11 cellular contexts compared by ENCODE assay signal in the genomic region with DNA sequence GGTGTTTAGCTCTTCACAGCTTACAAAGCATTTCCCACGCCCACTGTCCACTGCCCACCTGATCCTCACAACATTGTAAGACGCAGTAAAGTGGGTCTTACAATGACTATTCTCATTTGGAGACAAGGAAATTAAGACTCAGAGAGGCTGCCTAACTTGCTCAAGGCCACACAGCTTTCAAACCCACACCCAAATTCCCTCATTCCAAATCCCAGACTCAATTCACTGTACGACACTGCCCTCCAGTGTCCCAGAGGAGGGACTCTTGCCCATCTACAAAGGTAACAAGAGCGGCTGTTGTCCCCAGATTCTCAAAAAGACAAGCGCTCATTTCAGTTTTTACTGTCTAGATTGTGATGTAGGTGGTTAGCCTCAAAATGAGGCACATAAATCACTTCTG.
DNase-seq lines count a peak whose midpoint lies in the region; ATAC-seq and TF ChIP-seq lines count a peak whose summit lies in the region.
"Had no signal": no experiment of that assay in that cellular context is flagged by ENCODE, and none has a peak within 500 bp of the region (broad histone marks: within the 10 kb centered on the region; RNA-seq: fewer than 3 reads in every experiment).

No MANE protein-coding gene starts in this region.

- H3K36me3 Mint-ChIP-seq in CD14-positive monocyte, result no peaks in the 10 kb centered on the region
- no peaks in the 10 kb centered on the region for H3K36me3 Mint-ChIP-seq in activated naive CD4-positive, alpha-beta T cell treated with anti-CD3 and anti-CD28 coated beads for 36 hours (ENCODE audit: low read depth)

- TF ChIP-seq CTCF in CD14-positive monocyte (IDR thresholded peaks at IDR 0.05) (peak; percentile 23), HL-60 (IDR thresholded peaks at IDR 0.05; ENCODE audit: insufficient read depth, low read length) (peak; percentile 10), kidney epithelial cell (IDR thresholded peaks at IDR 0.05; ENCODE audit: insufficient read depth, low read length, poor library complexity, severe bottlenecking) (peak; percentile 14), tibial artery (IDR thresholded peaks at IDR 0.05) (no peak)

- no peak overlapping the region for H3K27ac Mint-ChIP-seq in CD14-positive monocyte
- H3K27ac Mint-ChIP-seq in activated naive CD4-positive, alpha-beta T cell treated with anti-CD3 and anti-CD28 coated beads for 36 hours, result no peak overlapping the region

- H3K4me1 Mint-ChIP-seq in CD14-positive monocyte, result peaks cover 12% of the 10 kb centered on the region
- H3K4me1 Mint-ChIP-seq in activated naive CD4-positive, alpha-beta T cell treated with anti-CD3 and anti-CD28 coated beads for 36 hours (ENCODE audit: low read depth), result no peaks in the 10 kb centered on the region

- intact Hi-C loops in CD14-positive monocyte (cut with micrococcal nuclease) (no loop called here), tibial artery (cut with DNase I; ENCODE audit: low total_unique reads) (no loop called here)
- intact Hi-C loops in activated naive CD4-positive, alpha-beta T cell treated with anti-CD3 and anti-CD28 coated beads for 36 hours (cut with micrococcal nuclease), result no loop called here

- ATAC-seq in GM19452 (IDR thresholded peaks at IDR 0.05; ENCODE audit: unreplicated experiment), result no peak
- ATAC-seq: GM12878, Right ventricle myocardium inferior had no signal

- no peaks in the 10 kb centered on the region for H3K9me3 Mint-ChIP-seq in CD14-positive monocyte
- H3K9me3 Mint-ChIP-seq in activated naive CD4-positive, alpha-beta T cell treated with anti-CD3 and anti-CD28 coated beads for 36 hours, result no peaks in the 10 kb centered on the region

- H3K4me3 Mint-ChIP-seq in CD14-positive monocyte, result no peak overlapping the region
- H3K4me3 Mint-ChIP-seq in activated naive CD4-positive, alpha-beta T cell treated with anti-CD3 and anti-CD28 coated beads for 36 hours, result no peak overlapping the region

- CTCF ChIA-PET in activated naive CD4-positive, alpha-beta T cell treated with anti-CD3 and anti-CD28 coated beads for 36 hours (lab: Charles Lee), result no interaction called here

- no peak for DNase-seq in CD14-positive monocyte (ENCODE audit: low spot score)
- DNase-seq in HL-60 (ENCODE audit: low read depth in 1 of 2, low spot score in 1 of 2), result peak; percentile 16 to 26
- DNase-seq in amniotic epithelial cell (ENCODE audit: low read depth), result peak; percentile 9
- no peak for DNase-seq in kidney epithelial cell (ENCODE audit: low read depth)
- DNase-seq in tibial artery, result no peak
- no peak for DNase-seq in activated CD8-positive, alpha-beta memory T cell treated with anti-CD3 and anti-CD28 coated beads, Interleukin-2, amount 50 U/mL, for 48 hours
- DNase-seq in activated naive CD4-positive, alpha-beta T cell treated with anti-CD3 and anti-CD28 coated beads for 36 hours, result no peak
- DNase-seq: dorsolateral prefrontal cortex had no signal

- H3K27ac ChIP-seq in HL-60 (replicated peaks), result no peak overlapping the region
- H3K27ac ChIP-seq in tibial artery, result no peak overlapping the region
- H3K27ac ChIP-seq: dorsolateral prefrontal cortex had no signal

- H3K9me3 ChIP-seq in tibial artery, result no peaks in the 10 kb centered on the region

- peaks cover 0 to 6% (median 2%) of the 10 kb centered on the region in 3 donors for H3K27me3 Mint-ChIP-seq in CD14-positive monocyte (ENCODE audit: low read depth in 3 of 3)
- H3K27me3 Mint-ChIP-seq in activated naive CD4-positive, alpha-beta T cell treated with anti-CD3 and anti-CD28 coated beads for 36 hours (ENCODE audit: low read depth), result no peaks in the 10 kb centered on the region

- H3K4me3 ChIP-seq in HL-60 (replicated peaks; ENCODE audit: insufficient read depth, low read length) (no peak overlapping the region), kidney epithelial cell (ENCODE audit: low read depth, low read length) (no peak overlapping the region), tibial artery (no peak overlapping the region)
- H3K4me3 ChIP-seq: dorsolateral prefrontal cortex, GM12878 had no signal

- H3K4me1 ChIP-seq in tibial artery, result no peaks in the 10 kb centered on the region

- H3K36me3 ChIP-seq in kidney epithelial cell (ENCODE audit: control insufficient read depth, insufficient read depth, low read length) (no peaks in the 10 kb centered on the region), tibial artery (no peaks in the 10 kb centered on the region)

- H3K27me3 ChIP-seq in HL-60 (ENCODE audit: insufficient read depth, poor library complexity, severe bottlenecking) (no peaks in the 10 kb centered on the region), kidney epithelial cell (ENCODE audit: control insufficient read depth, insufficient read depth, low read length) (no peaks in the 10 kb centered on the region), tibial artery (no peaks in the 10 kb centered on the region)
- H3K27me3 ChIP-seq: dorsolateral prefrontal cortex had no signal

Comparison
In these comparisons a context has a peak if more than half of its experiments do, and no peak if none do; other contexts are left out.
1. DNase-seq: peak in HL-60 (2 of 2) and amniotic epithelial cell (single experiment); none in CD14-positive monocyte (single experiment), kidney epithelial cell (single experiment), tibial artery (0 of 2), activated CD8-positive, alpha-beta memory T cell treated with anti-CD3 and anti-CD28 coated beads, Interleukin-2, amount 50 U/mL, for 48 hours (single experiment) and activated naive CD4-positive, alpha-beta T cell treated with anti-CD3 and anti-CD28 coated beads for 36 hours (single experiment).
2. CTCF ChIP-seq: peak in CD14-positive monocyte (single experiment), HL-60 (single experiment) and kidney epithelial cell (single experiment); none in tibial artery (0 of 2).